ENCODE assay signal across 20 cellular contexts in the genomic region with DNA sequence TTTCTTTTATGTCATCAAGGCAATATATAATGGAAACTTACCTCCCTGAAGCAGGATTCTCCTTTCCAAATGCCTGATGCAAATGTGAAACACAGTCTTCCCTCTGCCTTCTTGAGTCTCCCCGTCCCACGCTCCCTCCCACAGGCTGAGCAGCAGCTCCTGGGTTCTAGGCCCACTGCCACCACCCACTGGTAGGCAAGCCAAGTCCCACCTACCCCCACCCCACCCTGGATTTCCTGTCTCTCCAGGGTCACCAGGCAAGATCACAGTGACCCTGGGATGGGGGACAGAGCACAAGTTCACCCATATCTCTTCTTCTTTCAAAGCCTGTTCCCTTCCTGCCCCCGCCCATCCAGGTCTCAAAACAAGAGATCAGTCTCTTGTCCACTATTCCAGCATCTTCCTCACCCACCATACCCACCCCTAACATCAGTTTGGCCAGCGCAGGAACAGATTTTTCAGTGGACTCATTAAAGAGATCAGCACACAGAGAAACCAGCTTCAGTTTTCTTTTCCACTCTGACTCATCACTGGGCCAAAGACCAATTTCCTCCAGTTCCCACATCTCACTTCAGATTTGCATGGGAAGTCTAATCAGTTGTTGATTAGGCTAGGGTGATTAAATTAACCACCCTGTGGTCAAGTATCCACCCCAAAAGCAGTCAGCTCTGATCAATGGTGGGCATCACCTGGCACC.
DNase-seq lines count a peak whose midpoint lies in the region; ATAC-seq and TF ChIP-seq lines count a peak whose summit lies in the region.
"Had no signal": no experiment of that assay in that cellular context is flagged by ENCODE, and none has a peak within 500 bp of the region (broad histone marks: within the 10 kb centered on the region; RNA-seq: fewer than 3 reads in every experiment).

No MANE protein-coding gene starts in this region.

- H3K36me3 ChIP-seq in HCT116 (ENCODE audit: control insufficient read depth in 1 of 2, insufficient read depth in 2 of 2, low read length in 2 of 2) (no peaks in the 10 kb centered on the region), brain microvascular endothelial cell (replicated peaks) (no peaks in the 10 kb centered on the region)
- H3K36me3 ChIP-seq: left lung, sigmoid colon, stomach had no signal

- H3K4me3 Mint-ChIP-seq in activated naive CD8-positive, alpha-beta T cell treated with anti-CD3 and anti-CD28 coated beads, Interleukin-2, amount 50 U/mL, for 24 hours, result no peak overlapping the region
- H3K4me3 Mint-ChIP-seq: activated CD8-positive, alpha-beta memory T cell treated with anti-CD3 and anti-CD28 coated beads, Interleukin-2, amount 10 ng/mL, durations not matched to agents 7 days and 5 days; effector memory CD8-positive, alpha-beta T cell had no signal

- H3K27me3 Mint-ChIP-seq in activated naive CD8-positive, alpha-beta T cell treated with anti-CD3 and anti-CD28 coated beads, Interleukin-2, amount 50 U/mL, for 24 hours, result no peaks in the 10 kb centered on the region
- H3K27me3 Mint-ChIP-seq: activated CD8-positive, alpha-beta memory T cell treated with anti-CD3 and anti-CD28 coated beads, Interleukin-2, amount 10 ng/mL, durations not matched to agents 7 days and 5 days; effector memory CD8-positive, alpha-beta T cell had no signal

- H3K4me2 ChIP-seq in HCT116 (ENCODE audit: low read length), result no peak overlapping the region

- H3K4me1 Mint-ChIP-seq in activated naive CD8-positive, alpha-beta T cell treated with anti-CD3 and anti-CD28 coated beads, Interleukin-2, amount 50 U/mL, for 24 hours, result no peaks in the 10 kb centered on the region
- H3K4me1 Mint-ChIP-seq: activated CD8-positive, alpha-beta memory T cell treated with anti-CD3 and anti-CD28 coated beads, Interleukin-2, amount 10 ng/mL, durations not matched to agents 7 days and 5 days had no signal

- H3K36me3 Mint-ChIP-seq in activated naive CD8-positive, alpha-beta T cell treated with anti-CD3 and anti-CD28 coated beads, Interleukin-2, amount 50 U/mL, for 24 hours (ENCODE audit: low read depth), result no peaks in the 10 kb centered on the region
- H3K36me3 Mint-ChIP-seq: activated CD8-positive, alpha-beta memory T cell treated with anti-CD3 and anti-CD28 coated beads, Interleukin-2, amount 10 ng/mL, durations not matched to agents 7 days and 5 days had no signal

- intact Hi-C loops in HCT116 (cut with micrococcal nuclease), result no loop called here

- H3K4me3 ChIP-seq in HCT116 (replicated peaks in 1 of 2; ENCODE audit: low read depth in 1 of 2, low read length in 2 of 2), result no peak overlapping the region
- no peak overlapping the region for H3K4me3 ChIP-seq in brain microvascular endothelial cell (ENCODE audit: low read depth, low read length)
- H3K4me3 ChIP-seq in fibroblast of villous mesenchyme (ENCODE audit: low read depth, low read length), result no peak overlapping the region
- H3K4me3 ChIP-seq: left lung, sigmoid colon, stomach had no signal

- no peaks in the 10 kb centered on the region for H3K9me2 ChIP-seq in HCT116 (ENCODE audit: insufficient read depth)

- POLR2A ChIA-PET in HCT116 (lab: Charles Lee), result no interaction called here

- no peak for ATAC-seq in HCT116
- no peak for ATAC-seq in HG03442 (IDR thresholded peaks at IDR 0.05; ENCODE audit: unreplicated experiment)
- ATAC-seq in activated naive CD8-positive, alpha-beta T cell treated with anti-CD3 and anti-CD28 coated beads, Interleukin-2, amount 50 U/mL, for 24 hours, result no peak
- ATAC-seq: activated CD8-positive, alpha-beta memory T cell treated with anti-CD3 and anti-CD28 coated beads, Interleukin-2, amount 10 ng/mL, durations not matched to agents 7 days and 5 days; effector memory CD8-positive, alpha-beta T cell; left lung; Panc1; SK-N-SH treated with all-trans-retinoic acid at 6 μM for 48 hours had no signal

- H3K9me3 ChIP-seq in HCT116 (ENCODE audit: control insufficient read depth in 1 of 2, insufficient read depth in 1 of 2, low read depth in 1 of 2, low read length in 2 of 2), result no peaks in the 10 kb centered on the region
- H3K9me3 ChIP-seq: left lung, sigmoid colon, stomach had no signal

- peaks cover 0 to 7% of the 10 kb centered on the region in 2 experiments; a peak in 1 of 4 replicates for H3K4me1 ChIP-seq in HCT116 (ENCODE audit: control insufficient read depth in 1 of 2, insufficient read depth in 2 of 2, low read length in 2 of 2)
- H3K4me1 ChIP-seq: left lung, sigmoid colon had no signal

- no peaks in the 10 kb centered on the region for H3K9me3 Mint-ChIP-seq in activated naive CD8-positive, alpha-beta T cell treated with anti-CD3 and anti-CD28 coated beads, Interleukin-2, amount 50 U/mL, for 24 hours
- H3K9me3 Mint-ChIP-seq: activated T-helper 2 cell treated with anti-CD3 and anti-CD28 coated beads, Interferon-gamma antibody, Interleukin-2, Interleukin-4, amounts not matched to agents 10 μg/mL and 5 μg/mL and 100 μg/mL, durations not matched to agents 14 hours and 24 hours and 36 hours had no signal

- CTCF ChIA-PET in HCT116 (lab: Charles Lee), result no interaction called here

- TF ChIP-seq POLR2A in HCT116 (IDR thresholded peaks at IDR 0.05; ENCODE audit: borderline replicate concordance, extremely low read depth, insufficient read depth, insufficient read length), result no peak

- H3K9ac ChIP-seq in HCT116 (ENCODE audit: low read length), result no peak overlapping the region

- no peak for TF ChIP-seq RAD21 in HCT116 (IDR thresholded peaks at IDR 0.05; ENCODE audit: low read depth)

- H3K27ac ChIP-seq in HCT116 (ENCODE audit: low read depth, low read length) (no peak overlapping the region), brain microvascular endothelial cell (no peak overlapping the region)
- H3K27ac ChIP-seq: left lung, stomach had no signal

- H3K79me2 ChIP-seq in HCT116 (ENCODE audit: insufficient read depth, low read length), result no peaks in the 10 kb centered on the region

- no peak overlapping the region for H3K27ac Mint-ChIP-seq in activated naive CD8-positive, alpha-beta T cell treated with anti-CD3 and anti-CD28 coated beads, Interleukin-2, amount 50 U/mL, for 24 hours
- H3K27ac Mint-ChIP-seq: activated CD8-positive, alpha-beta memory T cell treated with anti-CD3 and anti-CD28 coated beads, Interleukin-2, amount 10 ng/mL, durations not matched to agents 7 days and 5 days; activated T-helper 2 cell treated with anti-CD3 and anti-CD28 coated beads, Interferon-gamma antibody, Interleukin-2, Interleukin-4, amounts not matched to agents 10 μg/mL and 5 μg/mL and 100 μg/mL, durations not matched to agents 14 hours and 24 hours and 36 hours; effector memory CD8-positive, alpha-beta T cell had no signal

- H3K27me3 ChIP-seq in HCT116 (ENCODE audit: insufficient read depth, low read length) (no peaks in the 10 kb centered on the region), brain microvascular endothelial cell (replicated peaks) (no peaks in the 10 kb centered on the region)
- H3K27me3 ChIP-seq: left lung, sigmoid colon, stomach had no signal

- no peaks in the 10 kb centered on the region for H4K20me1 ChIP-seq in HCT116 (ENCODE audit: insufficient read depth)

- in situ Hi-C loops in brain microvascular endothelial cell (cut with HindIII; ENCODE audit: low pct_ligation_motif_present, low sequenced_read_pairs), result no loop called here

- H2AFZ ChIP-seq in HCT116 (ENCODE audit: low read depth, low read length, poor library complexity, severe bottlenecking), result no peak overlapping the region

- no TSS peak for BruUV-seq in HCT116 (replicated peaks; lab: Mats Ljungman, UMichigan)

- peak; percentile 72 for DNase-seq in AG08395 (ENCODE audit: low spot score)
- no peak for DNase-seq in HCT116 (ENCODE audit: low read depth, low spot score)
- peak; percentile 2 for DNase-seq in brain microvascular endothelial cell
- peak; percentile 6 for DNase-seq in fibroblast of villous mesenchyme (ENCODE audit: low read depth)
- no peak for DNase-seq in T-helper 2 cell
- DNase-seq in SKM-1 treated with dmso at 0.1 percent for 144 hours (lab: John Stamatoyannopoulos, UW; ENCODE audit: unreplicated experiment), result no peak
- no peak for DNase-seq in activated naive CD8-positive, alpha-beta T cell treated with anti-CD3 and anti-CD28 coated beads, Interleukin-2, amount 50 U/mL, for 24 hours
- DNase-seq: activated CD4-positive, alpha-beta T cell treated with anti-CD3 and anti-CD28 coated beads for 4 hours; activated CD8-positive, alpha-beta memory T cell treated with anti-CD3 and anti-CD28 coated beads, Interleukin-2, amount 10 ng/mL, durations not matched to agents 7 days and 5 days; effector memory CD8-positive, alpha-beta T cell; HCEC 1CT; Karpas-422; left lung; sigmoid colon; stimulated activated CD4-positive, alpha-beta T cell treated with anti-CD3 and anti-CD28 coated beads, Interleukin-1b, Interleukin-23, amount 100 ng/mL, for 48 hours; stomach had no signal

- RAD21 ChIA-PET in HCT116 (lab: Charles Lee; ENCODE audit: low non-redundant PET in 1 of 2, low total read pairs in 2 of 2, uncharacterized antibody in 2 of 2, unreplicated experiment in 2 of 2), result no interaction called here

- TF ChIP-seq CTCF in HCT116 (IDR thresholded peaks at IDR 0.05 in 2 of 3, conservative IDR thresholded peaks at IDR 0.05 in 1 of 3; ENCODE audit: borderline replicate concordance in 1 of 3, insufficient read depth in 1 of 3, low read depth in 2 of 3, low read length in 2 of 3) (no peak), brain microvascular endothelial cell (IDR thresholded peaks at IDR 0.05; ENCODE audit: low read depth, low read length, missing control alignments) (no peak), fibroblast of villous mesenchyme (IDR thresholded peaks at IDR 0.05; ENCODE audit: insufficient read depth, low read depth, low read length) (no peak)

TF ChIP-seq in HCT116, 20 proteins besides CTCF, POLR2A, EP300 and RAD21:
- TF ChIP-seq FOSL1 (IDR thresholded peaks at IDR 0.05; ENCODE audit: low read depth) (peak; percentile 53), YY1 (IDR thresholded peaks at IDR 0.05; ENCODE audit: extremely low read depth, insufficient replicate concordance, low read depth, low read length) (no peak), JUND (IDR thresholded peaks at IDR 0.05) (peak; percentile 25; the same call in 1 of the 2 replicates), SP1 (IDR thresholded peaks at IDR 0.05; ENCODE audit: low read depth) (0 out of 2 replicates have a peak, but pooled peaks have one; percentile 35)

Comparison
In these comparisons a context has a peak if more than half of its experiments do, and no peak if none do; other contexts are left out.
1. DNase-seq: peak in AG08395 (single experiment), brain microvascular endothelial cell (single experiment) and fibroblast of villous mesenchyme (single experiment); none in HCT116 (single experiment), T-helper 2 cell (0 of 5), SKM-1 treated with dmso at 0.1 percent for 144 hours (single experiment) and activated naive CD8-positive, alpha-beta T cell treated with anti-CD3 and anti-CD28 coated beads, Interleukin-2, amount 50 U/mL, for 24 hours (single experiment).